Comparison of ENCODE assay signal across 8 cellular contexts in genomic region chr2:233565685-233566140, GRCh38. TPM values are rescaled to one million over a fixed set of nuclear protein-coding genes. Genes with fewer than 3 reads are reported as not detected.
DNase-seq lines count a peak whose midpoint lies in the region; ATAC-seq and TF ChIP-seq lines count a peak whose summit lies in the region.

No MANE protein-coding gene starts in this region.

- H3K4me3 Mint-ChIP-seq in CD4-positive, CD25-positive, alpha-beta regulatory T cell: peak overlapping the region; percentile 94 to 95 (median 95)
- H3K4me3 Mint-ChIP-seq in GM23338 (peak overlapping the region; percentile 90), T-helper 17 cell (peak overlapping the region; percentile 96)

- peaks cover 5 to 15% (median 9%) of the 10 kb centered on the region in 4 donors for H3K4me1 Mint-ChIP-seq in CD4-positive, CD25-positive, alpha-beta regulatory T cell
- H3K4me1 Mint-ChIP-seq in GM23338 (peaks cover 2% of the 10 kb centered on the region; the same call in 1 of the 3 replicates), T-helper 17 cell (peaks cover 5% of the 10 kb centered on the region)

- H3K27ac Mint-ChIP-seq in CD4-positive, CD25-positive, alpha-beta regulatory T cell: peak overlapping the region; percentile 90 to 97 (median 97)
- H3K27ac Mint-ChIP-seq in GM23338 (no peak overlapping the region; the same call in 1 of the 2 replicates), T-helper 17 cell (peak overlapping the region; percentile 88)

- peak; percentile 74 to 81 for ATAC-seq in CD4-positive, CD25-positive, alpha-beta regulatory T cell (ENCODE audit: low read depth in 2 of 2)
- ATAC-seq in GM23338 (no peak), T-helper 17 cell (no peak), right cardiac atrium (no peak)

- peaks cover 0 to 1% (median 0%) of the 10 kb centered on the region in 7 donors for H3K9me3 Mint-ChIP-seq in CD4-positive, CD25-positive, alpha-beta regulatory T cell
- H3K9me3 Mint-ChIP-seq in GM23338: no peaks in the 10 kb centered on the region

- no peaks in the 10 kb centered on the region for H3F3A ChIP-seq in GM23338 (replicated peaks; ENCODE audit: low read depth)

- peaks cover 4% of the 10 kb centered on the region for H3K27me3 Mint-ChIP-seq in CD4-positive, CD25-positive, alpha-beta regulatory T cell
- H3K27me3 Mint-ChIP-seq in GM23338 (ENCODE audit: insufficient read depth, low read depth, poor library complexity) (peaks cover 3% of the 10 kb centered on the region), T-helper 17 cell (peaks cover 10% of the 10 kb centered on the region)

- H2AFZ ChIP-seq in GM23338: peak overlapping the region; percentile 28

- H3K4me3 ChIP-seq in CD4-positive, CD25-positive, alpha-beta regulatory T cell (ENCODE audit: low read depth, low read length): peak overlapping the region; percentile 86
- H3K4me3 ChIP-seq in GM23338: peak overlapping the region; percentile 86
- H3K4me3 ChIP-seq in right cardiac atrium (ENCODE audit: low read length): peak overlapping the region; percentile 63
- H3K4me3 ChIP-seq in subcutaneous abdominal adipose tissue (ENCODE audit: low read depth in 1 of 5, low read length in 5 of 5): peak overlapping the region; percentile 49 to 98 (median 94)

- H3K9me3 ChIP-seq in CD4-positive, CD25-positive, alpha-beta regulatory T cell (ENCODE audit: control insufficient read depth in 2 of 2, low read length in 2 of 2): no peaks in the 10 kb centered on the region
- H3K9me3 ChIP-seq in T-helper 17 cell (ENCODE audit: control insufficient read depth, low read length, poor library complexity, severe bottlenecking): no peaks in the 10 kb centered on the region
- H3K9me3 ChIP-seq in right cardiac atrium (ENCODE audit: control insufficient read depth, low read length): no peaks in the 10 kb centered on the region
- no peaks in the 10 kb centered on the region for H3K9me3 ChIP-seq in subcutaneous abdominal adipose tissue (ENCODE audit: control insufficient read depth in 5 of 5, low read length in 5 of 5)

- intact Hi-C loops in right cardiac atrium (cut with DNase I): no loop called here

- no peaks in the 10 kb centered on the region for H4K20me1 ChIP-seq in GM23338 (replicated peaks; ENCODE audit: insufficient read depth)

- H3K9ac ChIP-seq in subcutaneous abdominal adipose tissue (ENCODE audit: low read length in 5 of 5): peak overlapping the region; percentile 76 to 99 (median 97)

- no peaks in the 10 kb centered on the region for H3K36me3 ChIP-seq in CD4-positive, CD25-positive, alpha-beta regulatory T cell (ENCODE audit: control insufficient read depth, insufficient read depth, low read length)
- H3K36me3 ChIP-seq in GM23338 (ENCODE audit: insufficient read depth) (no peaks in the 10 kb centered on the region), subcutaneous abdominal adipose tissue (ENCODE audit: control insufficient read depth in 5 of 5, insufficient read depth in 5 of 5, low read length in 5 of 5) (peaks cover 0 to 2% (median 0%) of the 10 kb centered on the region in 5 donors)

- WGBS in right cardiac atrium: 2% methylated on average over 6 of the region's 6 CpGs

- H3K27me3 ChIP-seq in CD4-positive, CD25-positive, alpha-beta regulatory T cell (ENCODE audit: control insufficient read depth, insufficient read depth, low read length): no peaks in the 10 kb centered on the region
- H3K27me3 ChIP-seq in GM23338 (ENCODE audit: insufficient read depth): no peaks in the 10 kb centered on the region
- H3K27me3 ChIP-seq in right cardiac atrium (ENCODE audit: control insufficient read depth, insufficient read depth): no peaks in the 10 kb centered on the region
- no peaks in the 10 kb centered on the region for H3K27me3 ChIP-seq in subcutaneous abdominal adipose tissue (ENCODE audit: control insufficient read depth in 5 of 5, insufficient read depth in 4 of 5, low read length in 5 of 5)

- H3K9me2 ChIP-seq in GM23338 (ENCODE audit: insufficient read depth): no peaks in the 10 kb centered on the region

- no peak for DNase-seq in CD4-positive, CD25-positive, alpha-beta regulatory T cell
- DNase-seq in GM23338 (ENCODE audit: low spot score): no peak
- no peak for DNase-seq in T-helper 17 cell
- DNase-seq in right cardiac atrium: no peak
- no peak for DNase-seq in effector CD8-positive, alpha-beta T cell (lab: John Stamatoyannopoulos, UW)
- DNase-seq in germinal center (ENCODE audit: low spot score): no peak
- DNase-seq in COLO829 (ENCODE audit: low spot score): no peak

- H3K36me3 Mint-ChIP-seq in CD4-positive, CD25-positive, alpha-beta regulatory T cell: no peaks in the 10 kb centered on the region
- H3K36me3 Mint-ChIP-seq in GM23338 (ENCODE audit: low read depth): no peaks in the 10 kb centered on the region
- H3K36me3 Mint-ChIP-seq in T-helper 17 cell (ENCODE audit: low read depth): no peaks in the 10 kb centered on the region

- peak overlapping the region; percentile 92 for H3K4me2 ChIP-seq in GM23338

- H3K4me1 ChIP-seq in CD4-positive, CD25-positive, alpha-beta regulatory T cell (ENCODE audit: control insufficient read depth, insufficient read depth, low read length, poor library complexity, severe bottlenecking): peaks cover 10% of the 10 kb centered on the region
- H3K4me1 ChIP-seq in GM23338 (ENCODE audit: insufficient read depth): no peaks in the 10 kb centered on the region
- H3K4me1 ChIP-seq in right cardiac atrium (ENCODE audit: control insufficient read depth, insufficient read depth, low read length): peaks cover 1% of the 10 kb centered on the region
- peaks cover 0 to 22% (median 8%) of the 10 kb centered on the region in 5 donors for H3K4me1 ChIP-seq in subcutaneous abdominal adipose tissue (ENCODE audit: control insufficient read depth in 5 of 5, insufficient read depth in 5 of 5, low read length in 5 of 5)

- peak overlapping the region; percentile 73 for H3K27ac ChIP-seq in CD4-positive, CD25-positive, alpha-beta regulatory T cell (ENCODE audit: insufficient read depth, low read length, poor library complexity, severe bottlenecking)
- peak overlapping the region; percentile 97; the same call in 1 of the 2 replicates for H3K27ac ChIP-seq in GM23338 (ENCODE audit: low read depth)
- H3K27ac ChIP-seq in right cardiac atrium (ENCODE audit: low read length): no peak overlapping the region
- peak overlapping the region; percentile 98 for H3K27ac ChIP-seq in subcutaneous abdominal adipose tissue (ENCODE audit: low read depth, low read length)

- TF ChIP-seq CTCF in GM23338 (conservative IDR thresholded peaks at IDR 0.05; ENCODE audit: low read depth in 2 of 2): no peak

- H3K79me2 ChIP-seq in GM23338 (replicated peaks; ENCODE audit: insufficient read depth): no peaks in the 10 kb centered on the region

TF ChIP-seq in GM23338, 12 proteins besides CTCF, POLR2A, EP300 and RAD21:
- TF ChIP-seq STAT1 (IDR thresholded peaks at IDR 0.05; ENCODE audit: unreplicated experiment): no peak
- TF ChIP-seq POLR2AphosphoS5 (IDR thresholded peaks at IDR 0.05; ENCODE audit: low read depth): no peak
- TF ChIP-seq CREB1 (CRISPR knock-in tag; IDR thresholded peaks at IDR 0.05; ENCODE audit: low read depth): no peak
- no peak for TF ChIP-seq EZH2phosphoT487 (IDR thresholded peaks at IDR 0.05; ENCODE audit: unreplicated experiment)
- no peak for TF ChIP-seq ZNF331 (CRISPR knock-in tag; IDR thresholded peaks at IDR 0.05; ENCODE audit: low read depth)
- TF ChIP-seq ZNF114 (CRISPR knock-in tag; IDR thresholded peaks at IDR 0.05): no peak

RNA-seq across cellular contexts. Expression of gene USP40, which starts 0.9 kb away (rescaled TPM):
- total RNA-seq in CD4-positive, CD25-positive, alpha-beta regulatory T cell: 17.2 TPM
- 1 to 10 TPM; 2.7 to 6.2 (median 5.1) TPM for polyA plus RNA-seq in CD4-positive, CD25-positive, alpha-beta regulatory T cell
- total RNA-seq in GM23338 (2014; rRNA removed; shearing (Covaris generic)): 11.7 and 13.5 TPM in 2 replicates
- polyA plus RNA-seq in GM23338 (2016; fragmentation: Nextera tagmentation; extraction: Ambion mirVana): 4.0 and 5.7 TPM in 2 replicates
- 10 to 100 TPM; 10.7 to 14.0 TPM for total RNA-seq in T-helper 17 cell
- total RNA-seq in right cardiac atrium: 10 to 100 TPM; 16.8 to 18.6 (median 18.1) TPM
- polyA plus RNA-seq in right cardiac atrium: 15.1 TPM

RNA-seq across cellular contexts. Expression of gene UGT1A8, which starts 51.7 kb away (rescaled TPM):
- total RNA-seq in CD4-positive, CD25-positive, alpha-beta regulatory T cell: not detected
- polyA plus RNA-seq in CD4-positive, CD25-positive, alpha-beta regulatory T cell: not detected
- 0.45 TPM in 1 of 2 replicates, not detected in the other for total RNA-seq in GM23338 (2014; rRNA removed; shearing (Covaris generic))
- not detected in 2 replicates for polyA plus RNA-seq in GM23338 (2016; fragmentation: Nextera tagmentation; extraction: Ambion mirVana)
- total RNA-seq in T-helper 17 cell: not detected
- not detected for total RNA-seq in right cardiac atrium
- polyA plus RNA-seq in right cardiac atrium: not detected

Comparison
In these comparisons a context has a peak if more than half of its experiments do, and no peak if none do; other contexts are left out.
1. ATAC-seq: peak in CD4-positive, CD25-positive, alpha-beta regulatory T cell (2 of 2); none in GM23338 (single experiment), T-helper 17 cell (single experiment) and right cardiac atrium (0 of 2).
2. Peak in every context shown above with its lines, with median percentiles within 50 percentile points of each other: H3K4me3 ChIP-seq and H3K4me3 Mint-ChIP-seq.